In the genomic region with DNA sequence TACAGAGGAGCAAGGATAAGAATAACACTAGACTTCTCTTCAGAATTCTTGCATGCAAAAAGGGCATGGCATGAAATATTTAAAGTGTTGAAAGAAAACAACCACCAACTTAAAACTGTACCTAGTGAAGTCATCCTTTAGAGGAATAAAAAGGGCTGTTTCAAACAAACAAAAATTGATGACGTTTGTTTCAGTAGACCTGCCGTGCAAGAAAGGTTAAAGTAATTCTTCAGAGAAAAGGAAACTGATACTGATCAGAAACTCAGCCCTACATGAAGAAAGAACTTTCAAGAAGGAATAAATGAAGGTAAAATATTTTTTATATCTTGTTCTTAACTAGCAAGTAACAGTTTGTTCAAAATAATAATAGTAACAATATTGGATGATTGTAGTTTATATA, we compare ENCODE assay signal across 25 cellular contexts. TPM values are rescaled to one million over a fixed set of nuclear protein-coding genes. Genes with fewer than 3 reads are reported as not detected.
"Had no signal": no experiment of that assay in that cellular context is flagged by ENCODE, and none has a peak within 500 bp of the region (broad histone marks: within the 10 kb centered on the region; RNA-seq: fewer than 3 reads in every experiment).

No MANE protein-coding gene starts in this region.

- H3K9ac ChIP-seq: KMS-11 had no signal

- H3K36me3 Mint-ChIP-seq: IgD-negative memory B cell had no signal

- H3K4me3 Mint-ChIP-seq: IgD-negative memory B cell had no signal

- H3K4me2 ChIP-seq: KMS-11 had no signal

- ATAC-seq: K562 had no signal

- DNase-seq: Kasumi-1, MV-4-11, NCI-H1048, NCI-H1105, NCI-H1417 treated with DMSO at 0.1 percent for 48 hours, NCI-H146, NCI-H1694 treated with DMSO at 0.1 percent for 48 hours, NCI-H1930, NCI-H2081, NCI-H2107, NCI-H2227 treated with DMSO at 0.1 percent for 48 hours, NCI-H524, NCI-H526 treated with DMSO at 0.1 percent for 48 hours, NCI-H748 treated with DMSO at 0.1 percent for 48 hours, Right ventricle myocardium superior, RPMI8226, SIG-M5 had no signal

- H3K4me1 ChIP-seq: SJSA1 had no signal

- H3K27ac ChIP-seq: KMS-11, SJSA1, SK-N-MC had no signal

- H3K4me1 Mint-ChIP-seq: IgD-negative memory B cell had no signal

- H3K27me3 ChIP-seq: SJSA1 had no signal

- H3K36me3 ChIP-seq: SJSA1 had no signal

- H3K4me3 ChIP-seq: K562, SJSA1, SK-N-MC had no signal

- H3K9me3 ChIP-seq: SJSA1 had no signal

RNA-seq across cellular contexts. Expression of a gene that starts 27.5 kb away (rescaled TPM):
- total RNA-seq: HT1080, K562, M059J, NCI-H460, Right ventricle myocardium superior, SJSA1 had no signal
